27 cellular contexts compared by ENCODE assay signal in genomic region chr9:138038244-138038671, GRCh38.
A peak's percentile ranks its signal among the peaks of the same experiment; 100 is the strongest.
DNase-seq lines count a peak whose midpoint lies in the region; ATAC-seq and TF ChIP-seq lines count a peak whose summit lies in the region.
"Had no signal": no experiment of that assay in that cellular context is flagged by ENCODE, and none has a peak within 500 bp of the region (broad histone marks: within the 10 kb centered on the region; RNA-seq: fewer than 3 reads in every experiment).

No MANE protein-coding gene starts in this region.

- H3K27ac Mint-ChIP-seq in T-helper 2 cell treated with Interferon-gamma antibody and Interleukin-4, amounts not matched to agents 5 μg/mL and 100 μg/mL, for 36 hours: no peak overlapping the region
- H3K27ac Mint-ChIP-seq: activated B cell treated with CpG ODN at 0.5 μM for 24 hours; brain; dendritic cell treated with granulocyte-macrophage colony-stimulating factor and Interleukin-4, amounts not matched to agents 40 ng/mL and 50 ng/mL, for 4 days; IgD-negative memory B cell; naive B cell had no signal

- intact Hi-C loops in left ventricle myocardium superior (cut with micrococcal nuclease) (no loop called here), stomach (cut with DNase I; ENCODE audit: low total_unique reads) (no loop called here)

- TF ChIP-seq CTCF in stomach (IDR thresholded peaks at IDR 0.05): no peak

- TF ChIP-seq POLR2A in stomach (IDR thresholded peaks at IDR 0.05): no peak

- H3K4me3 ChIP-seq in stomach: no peak overlapping the region
- H3K4me3 ChIP-seq: A549, adrenal gland, SK-N-MC, vagina had no signal

- peaks cover 0 to 20% (median 12%) of the 10 kb centered on the region in 3 donors for H3K27me3 ChIP-seq in stomach
- H3K27me3 ChIP-seq: adrenal gland, vagina had no signal

- no peaks in the 10 kb centered on the region for H3K36me3 ChIP-seq in stomach
- H3K36me3 ChIP-seq: adrenal gland, vagina had no signal

- TF ChIP-seq EP300 in stomach (IDR thresholded peaks at IDR 0.05): no peak

- 46 to 57% (median 55%) methylated on average over 7 of the region's 7 CpGs for WGBS in stomach, 5 donors

- H3K27me3 Mint-ChIP-seq in T-helper 2 cell treated with Interferon-gamma antibody and Interleukin-4, amounts not matched to agents 5 μg/mL and 100 μg/mL, for 36 hours (ENCODE audit: low read depth): peaks cover 5% of the 10 kb centered on the region

- no peaks in the 10 kb centered on the region for H3K9me3 Mint-ChIP-seq in T-helper 2 cell treated with Interferon-gamma antibody and Interleukin-4, amounts not matched to agents 5 μg/mL and 100 μg/mL, for 36 hours

- H3K27ac ChIP-seq in stomach (no peak overlapping the region), caudate nucleus (ENCODE audit: low read depth, low read length) (no peak overlapping the region)
- H3K27ac ChIP-seq: A549, adrenal gland, SK-N-MC, vagina had no signal

- H3K4me1 ChIP-seq in stomach: no peaks in the 10 kb centered on the region
- H3K4me1 ChIP-seq: A549, adrenal gland, vagina had no signal

- peak; percentile 96 for ATAC-seq in left ventricle myocardium superior
- ATAC-seq: A549, Panc1 had no signal

- peak; percentile 45 for DNase-seq in activated CD8-positive, alpha-beta memory T cell treated with anti-CD3 and anti-CD28 coated beads for 24 hours
- no peak for DNase-seq in activated CD8-positive, alpha-beta memory T cell treated with anti-CD3 and anti-CD28 coated beads, Interleukin-2, amount 50 U/mL, for 48 hours
- peak; percentile 26 for DNase-seq in cerebellum (ENCODE audit: low spot score)
- DNase-seq in left ventricle myocardium superior: no peak
- DNase-seq in stomach: peak; percentile 13
- no peak for DNase-seq in T-helper 2 cell treated with Interferon-gamma antibody and Interleukin-4, amounts not matched to agents 5 μg/mL and 100 μg/mL, for 36 hours (ENCODE audit: low spot score)
- no peak for DNase-seq in RKO (ENCODE audit: low spot score)
- DNase-seq in caudate nucleus (lab: John Stamatoyannopoulos, UW): no peak
- DNase-seq: activated B cell treated with CpG ODN at 0.5 μM for 24 hours; activated CD4-positive, alpha-beta T cell treated with anti-CD3 and anti-CD28 coated beads, Interleukin-2, amount 50 U/mL, for 48 hours; activated naive CD4-positive, alpha-beta T cell treated with Interleukin-2 at 50 U/mL for 16 hours; activated T-cell treated with anti-CD3 and anti-CD28 coated beads, Interleukin-2, amount 50 U/mL, for 1 hour; DMS53; naive B cell; NCI-H1436; NCI-H2107; NCI-H446 treated with DMSO at 0.1 percent for 48 hours; small intestine; stimulated activated CD4-positive, alpha-beta T cell treated with anti-CD3 and anti-CD28 coated beads, Interleukin-2, amount 100 ng/mL, for 24 hours had no signal

- no peaks in the 10 kb centered on the region for H3K4me1 Mint-ChIP-seq in T-helper 2 cell treated with Interferon-gamma antibody and Interleukin-4, amounts not matched to agents 5 μg/mL and 100 μg/mL, for 36 hours (ENCODE audit: low read depth)
- H3K4me1 Mint-ChIP-seq: activated B cell treated with CpG ODN at 0.5 μM for 24 hours, brain, IgD-negative memory B cell, naive B cell had no signal

- no peaks in the 10 kb centered on the region for H3K9me3 ChIP-seq in stomach
- H3K9me3 ChIP-seq: A549, adrenal gland, vagina had no signal

- no peak overlapping the region for H3K4me3 Mint-ChIP-seq in T-helper 2 cell treated with Interferon-gamma antibody and Interleukin-4, amounts not matched to agents 5 μg/mL and 100 μg/mL, for 36 hours
- H3K4me3 Mint-ChIP-seq: activated B cell treated with CpG ODN at 0.5 μM for 24 hours; brain; dendritic cell treated with granulocyte-macrophage colony-stimulating factor and Interleukin-4, amounts not matched to agents 40 ng/mL and 50 ng/mL, for 4 days; IgD-negative memory B cell; naive B cell had no signal

- no peaks in the 10 kb centered on the region for H3K36me3 Mint-ChIP-seq in T-helper 2 cell treated with Interferon-gamma antibody and Interleukin-4, amounts not matched to agents 5 μg/mL and 100 μg/mL, for 36 hours (ENCODE audit: low read depth)

Comparison
In these comparisons a context has a peak if more than half of its experiments do, and no peak if none do; other contexts are left out.
1. DNase-seq: peak in activated CD8-positive, alpha-beta memory T cell treated with anti-CD3 and anti-CD28 coated beads for 24 hours (single experiment), cerebellum (single experiment) and stomach (single experiment); none in activated CD8-positive, alpha-beta memory T cell treated with anti-CD3 and anti-CD28 coated beads, Interleukin-2, amount 50 U/mL, for 48 hours (single experiment), left ventricle myocardium superior (single experiment), T-helper 2 cell treated with Interferon-gamma antibody and Interleukin-4, amounts not matched to agents 5 μg/mL and 100 μg/mL, for 36 hours (single experiment), RKO (single experiment) and caudate nucleus (0 of 61).